Comparison of ENCODE assay signal across 1 cellular context in the genomic region with DNA sequence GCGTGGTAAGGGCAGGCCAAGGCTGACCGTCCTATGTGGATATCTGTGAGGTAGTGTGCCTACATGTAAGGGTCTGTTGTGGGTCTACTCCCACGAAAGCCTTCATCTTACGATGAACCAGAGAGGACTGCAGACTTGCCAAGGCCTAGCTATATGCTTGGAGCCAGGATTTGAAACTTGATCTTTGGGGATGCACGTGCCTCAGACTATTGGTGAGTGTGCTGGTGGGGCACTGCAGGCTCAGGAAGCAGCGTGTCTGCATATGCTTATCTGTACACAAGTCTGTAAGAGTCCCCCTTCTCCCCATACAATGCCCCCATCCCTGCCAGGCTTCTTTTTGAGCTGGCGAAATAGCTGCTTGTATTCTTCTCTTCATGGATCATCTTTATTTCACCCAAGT.
TF ChIP-seq lines count a peak whose summit lies in the region.

No MANE protein-coding gene starts in this region.

TF ChIP-seq in WTC11, 78 proteins besides CTCF, POLR2A, EP300 and RAD21 (continued from another document):
- TF ChIP-seq, protein P1, sequence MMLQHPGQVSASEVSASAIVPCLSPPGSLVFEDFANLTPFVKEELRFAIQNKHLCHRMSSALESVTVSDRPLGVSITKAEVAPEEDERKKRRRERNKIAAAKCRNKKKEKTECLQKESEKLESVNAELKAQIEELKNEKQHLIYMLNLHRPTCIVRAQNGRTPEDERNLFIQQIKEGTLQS (CRISPR knock-in tag; conservative IDR thresholded peaks at IDR 0.05), result no peak
- TF ChIP-seq IRF2 (CRISPR knock-in tag; IDR thresholded peaks at IDR 0.05; ENCODE audit: borderline replicate concordance, low read depth) (no peak), SP1 (CRISPR knock-in tag; conservative IDR thresholded peaks at IDR 0.05) (no peak), GABPB1 (CRISPR knock-in tag; IDR thresholded peaks at IDR 0.05) (no peak), NFYB (CRISPR knock-in tag; conservative IDR thresholded peaks at IDR 0.05; ENCODE audit: low read depth) (no peak), NFE2L1 (CRISPR knock-in tag; IDR thresholded peaks at IDR 0.05) (no peak), FOXJ3 (CRISPR knock-in tag; IDR thresholded peaks at IDR 0.05; ENCODE audit: borderline replicate concordance) (no peak), ARID4B (CRISPR knock-in tag; IDR thresholded peaks at IDR 0.05; ENCODE audit: borderline replicate concordance) (no peak), ELF4 (CRISPR knock-in tag; IDR thresholded peaks at IDR 0.05; ENCODE audit: low read depth) (no peak), HMGA2 (CRISPR knock-in tag; IDR thresholded peaks at IDR 0.05) (no peak)
